In genomic region chr6:11433860-11434259, GRCh38 we compare ENCODE assay signal across 17 cellular contexts.
DNase-seq lines count a peak whose midpoint lies in the region; ATAC-seq and TF ChIP-seq lines count a peak whose summit lies in the region.
"Had no signal": no experiment of that assay in that cellular context is flagged by ENCODE, and none has a peak within 500 bp of the region (broad histone marks: within the 10 kb centered on the region; RNA-seq: fewer than 3 reads in every experiment).

No MANE protein-coding gene starts in this region.

- H4K8ac ChIP-seq in neuronal stem cell (ENCODE audit: low read depth, low read length): no peak overlapping the region

- no peak overlapping the region for H3K27ac ChIP-seq in neuronal stem cell (replicated peaks; ENCODE audit: low read length)

- no peak overlapping the region for H3K23ac ChIP-seq in neuronal stem cell (ENCODE audit: low read depth, low read length, poor library complexity)

- H3K18ac ChIP-seq in neuronal stem cell (ENCODE audit: low read length): no peak overlapping the region

- H3K4ac ChIP-seq in neuronal stem cell (ENCODE audit: low read length): no peak overlapping the region

- no peaks in the 10 kb centered on the region for H3K36me3 Mint-ChIP-seq in activated naive CD8-positive, alpha-beta T cell
- no peaks in the 10 kb centered on the region for H3K36me3 Mint-ChIP-seq in stimulated activated naive B cell treated with anti-CD40 and anti-IgM and Interleukin-4, amounts not matched to agents 10 μg/mL and 1 μg/mL and 100 μg/mL, for 72 hours
- H3K36me3 Mint-ChIP-seq: brain; CD4-positive, CD25-positive, alpha-beta regulatory T cell had no signal

- H3K9me3 ChIP-seq in neuronal stem cell (replicated peaks in 1 of 2; ENCODE audit: control insufficient read depth in 2 of 2, insufficient read depth in 1 of 2, low read depth in 1 of 2, low read length in 2 of 2): no peaks in the 10 kb centered on the region

- H3K4me1 ChIP-seq in neuronal stem cell (ENCODE audit: control insufficient read depth in 2 of 2, insufficient read depth in 1 of 2, low read depth in 1 of 2, low read length in 2 of 2): peaks cover 3 to 4% of the 10 kb centered on the region in 2 donors

- in situ Hi-C loops in G401 (cut with HindIII; ENCODE audit: low sequenced_read_pairs): no loop called here

- no peak overlapping the region for H3K4me3 ChIP-seq in neuronal stem cell (ENCODE audit: low read length in 2 of 2)

- no peaks in the 10 kb centered on the region for H3K9me3 Mint-ChIP-seq in activated naive CD8-positive, alpha-beta T cell (ENCODE audit: low read depth)
- peaks cover 0 to 7% of the 10 kb centered on the region in 2 donors for H3K9me3 Mint-ChIP-seq in stimulated activated naive B cell treated with anti-CD40 and anti-IgM and Interleukin-4, amounts not matched to agents 10 μg/mL and 1 μg/mL and 100 μg/mL, for 72 hours
- H3K9me3 Mint-ChIP-seq: brain; CD4-positive, CD25-positive, alpha-beta regulatory T cell had no signal

- no peak overlapping the region for H2BK5ac ChIP-seq in neuronal stem cell (ENCODE audit: low read length)

- H3K27me3 ChIP-seq in neuronal stem cell (ENCODE audit: control insufficient read depth in 3 of 3, insufficient read depth in 3 of 3, low read depth in 1 of 3, low read length in 3 of 3): no peaks in the 10 kb centered on the region

- H2AFZ ChIP-seq in neuronal stem cell (ENCODE audit: low read length): no peak overlapping the region

- no peaks in the 10 kb centered on the region for H3K36me3 ChIP-seq in neuronal stem cell (replicated peaks in 1 of 2; ENCODE audit: control insufficient read depth in 2 of 2, insufficient read depth in 2 of 2, low read length in 2 of 2)

- WGBS in neuronal stem cell (ENCODE audit: extremely low coverage in 2 of 2, insufficient read length in 2 of 2, insufficient replicate concordance in 1 of 2), 2 donors: no CpG with 5 or more reads among the region's 1 CpG

- no peak overlapping the region for H2BK12ac ChIP-seq in neuronal stem cell (ENCODE audit: low read length)

- no peak overlapping the region for H3K4me3 Mint-ChIP-seq in activated naive CD8-positive, alpha-beta T cell
- H3K4me3 Mint-ChIP-seq in stimulated activated naive B cell treated with anti-CD40 and anti-IgM and Interleukin-4, amounts not matched to agents 10 μg/mL and 1 μg/mL and 100 μg/mL, for 72 hours: no peak overlapping the region
- H3K4me3 Mint-ChIP-seq: brain; CD4-positive, CD25-positive, alpha-beta regulatory T cell; T-helper 17 cell had no signal

- H3K4me2 ChIP-seq in neuronal stem cell (ENCODE audit: insufficient read depth, low read length, poor library complexity, severe bottlenecking): no peak overlapping the region

- H3K14ac ChIP-seq in neuronal stem cell (ENCODE audit: low read length): no peak overlapping the region

- no peak overlapping the region for H2BK120ac ChIP-seq in neuronal stem cell (ENCODE audit: low read depth, low read length)

- no peak overlapping the region for H2AK5ac ChIP-seq in neuronal stem cell (ENCODE audit: low read depth, low read length)

- H2BK15ac ChIP-seq in neuronal stem cell (ENCODE audit: low read length): no peak overlapping the region

- H4K91ac ChIP-seq in neuronal stem cell (ENCODE audit: low read depth, low read length, poor library complexity): no peak overlapping the region

- ATAC-seq in left lobe of liver: peak; percentile 57
- ATAC-seq in stimulated activated naive B cell treated with anti-CD40 and anti-IgM and Interleukin-4, amounts not matched to agents 10 μg/mL and 1 μg/mL and 100 μg/mL, for 72 hours (replicated peaks): no peak
- ATAC-seq in HG02970 (IDR thresholded peaks at IDR 0.05; ENCODE audit: low FRiP score, unreplicated experiment): no peak
- ATAC-seq: T-helper 17 cell had no signal

- H3K9ac ChIP-seq in neuronal stem cell (ENCODE audit: low read depth, low read length, poor library complexity): no peak overlapping the region

- peaks cover 18% of the 10 kb centered on the region for H3K4me1 Mint-ChIP-seq in activated naive CD8-positive, alpha-beta T cell (ENCODE audit: low read depth)
- H3K4me1 Mint-ChIP-seq in stimulated activated naive B cell treated with anti-CD40 and anti-IgM and Interleukin-4, amounts not matched to agents 10 μg/mL and 1 μg/mL and 100 μg/mL, for 72 hours: peaks cover 29 to 69% of the 10 kb centered on the region in 2 donors

- TF ChIP-seq POLR2A in erythroblast (IDR thresholded peaks at IDR 0.05; ENCODE audit: low read length): no peak

- H3K79me1 ChIP-seq in neuronal stem cell (ENCODE audit: low read depth, low read length): no peaks in the 10 kb centered on the region

- peak overlapping the region; percentile 5 for H3K27ac Mint-ChIP-seq in activated naive CD8-positive, alpha-beta T cell
- H3K27ac Mint-ChIP-seq in stimulated activated naive B cell treated with anti-CD40 and anti-IgM and Interleukin-4, amounts not matched to agents 10 μg/mL and 1 μg/mL and 100 μg/mL, for 72 hours: peak overlapping the region; percentile 48
- H3K27ac Mint-ChIP-seq: CD4-positive, CD25-positive, alpha-beta regulatory T cell had no signal

- DNase-seq in HCEC 1CT (peak; percentile 65), left lobe of liver (ENCODE audit: low spot score) (no peak), erythroblast (lab: John Stamatoyannopoulos, UW) (no peak), G401 (ENCODE audit: low spot score) (no peak), neuronal stem cell (ENCODE audit: low spot score) (no peak)
- no peak for DNase-seq in stimulated activated naive B cell treated with anti-CD40 and anti-IgM and Interleukin-4, amounts not matched to agents 10 μg/mL and 1 μg/mL and 100 μg/mL, for 72 hours
- DNase-seq: activated CD4-positive, alpha-beta T cell treated with anti-CD3 and anti-CD28 coated beads, Interleukin-2, amount 50 U/mL, for 1 hour; CD4-positive, CD25-positive, alpha-beta regulatory T cell; hippocampal formation; mammary epithelial cell; NCI-H1105; stimulated activated CD4-positive, alpha-beta T cell treated with anti-CD3 and anti-CD28 coated beads, Interleukin-4, amount 100 ng/mL, for 4 hours; stimulated activated naive CD4-positive, alpha-beta T cell; T-helper 17 cell had no signal

- H3K27me3 Mint-ChIP-seq in activated naive CD8-positive, alpha-beta T cell: no peaks in the 10 kb centered on the region
- no peaks in the 10 kb centered on the region for H3K27me3 Mint-ChIP-seq in stimulated activated naive B cell treated with anti-CD40 and anti-IgM and Interleukin-4, amounts not matched to agents 10 μg/mL and 1 μg/mL and 100 μg/mL, for 72 hours
- H3K27me3 Mint-ChIP-seq: CD4-positive, CD25-positive, alpha-beta regulatory T cell; T-helper 17 cell had no signal
